Comparison of ENCODE assay signal across 13 cellular contexts in genomic region chr20:642398-643174, GRCh38. TPM values are rescaled to one million over a fixed set of nuclear protein-coding genes. Genes with fewer than 3 reads are reported as not detected.
DNase-seq lines count a peak whose midpoint lies in the region; ATAC-seq and TF ChIP-seq lines count a peak whose summit lies in the region.
"Had no signal": no experiment of that assay in that cellular context is flagged by ENCODE, and none has a peak within 500 bp of the region (broad histone marks: within the 10 kb centered on the region; RNA-seq: fewer than 3 reads in every experiment).

No MANE protein-coding gene starts in this region.

- TF ChIP-seq POLR2A in breast epithelium (IDR thresholded peaks at IDR 0.05) (no peak), erythroblast (IDR thresholded peaks at IDR 0.05; ENCODE audit: low read length) (no peak)

- in situ Hi-C loops in mammary epithelial cell (cut with MboI; ENCODE audit: low sequenced_read_pairs in 2 of 2), result no loop called here

- no peaks in the 10 kb centered on the region for H3K4me1 ChIP-seq in breast epithelium
- H3K4me1 ChIP-seq in mammary epithelial cell (ENCODE audit: insufficient read depth, low read length), result no peaks in the 10 kb centered on the region

- H3K9me3 ChIP-seq in breast epithelium (peaks cover 0 to under 1% of the 10 kb centered on the region in 2 donors), mammary epithelial cell (replicated peaks; ENCODE audit: insufficient read depth, low read length) (no peaks in the 10 kb centered on the region)

- intact Hi-C loops in breast epithelium (cut with DNase I; ENCODE audit: low total_unique reads), result loop anchor here (10.0 kb wide), 1 partner anchor 78 kb away; no protein-coding TSS in a partner anchor
- intact Hi-C loops in mammary epithelial cell (cut with micrococcal nuclease), result no loop called here

- CTCF ChIA-PET in mammary epithelial cell (lab: Charles Lee; ENCODE audit: low non-redundant PET), result no interaction called here

- no peaks in the 10 kb centered on the region for H3K36me3 Mint-ChIP-seq in natural killer cell treated with Interleukin-12 subunit alpha and Interleukin-12 subunit beta and Interleukin-15 and Interleukin-18, amount 100 ng/mL, for 72 hours
- H3K36me3 Mint-ChIP-seq: memory B cell had no signal

- peaks cover 5% of the 10 kb centered on the region for H3K79me2 ChIP-seq in mammary epithelial cell (ENCODE audit: insufficient read depth, low read length)

- H3K27me3 ChIP-seq in breast epithelium, result no peaks in the 10 kb centered on the region
- H3K27me3 ChIP-seq in mammary epithelial cell (ENCODE audit: insufficient read depth, low read length), result peaks cover 4% of the 10 kb centered on the region

- no peak overlapping the region for H3K4me3 Mint-ChIP-seq in natural killer cell treated with Interleukin-12 subunit alpha and Interleukin-12 subunit beta and Interleukin-15 and Interleukin-18, amount 100 ng/mL, for 72 hours
- H3K4me3 Mint-ChIP-seq: activated CD8-positive, alpha-beta memory T cell treated with anti-CD3 and anti-CD28 coated beads, Interleukin-2, amount 10 ng/mL, durations not matched to agents 7 days and 5 days; CD4-positive, alpha-beta T cell; dendritic cell treated with granulocyte-macrophage colony-stimulating factor and Interleukin-4, amounts not matched to agents 40 ng/mL and 50 ng/mL, for 4 days; memory B cell had no signal

- no TSS peak for BruUV-seq in mammary epithelial cell (replicated peaks; lab: Mats Ljungman, UMichigan)

- H3K4me3 ChIP-seq in breast epithelium (peak overlapping the region; percentile 31 to 63 (median 47)), mammary epithelial cell (replicated peaks in 1 of 3; ENCODE audit: insufficient read depth in 1 of 3, low read depth in 2 of 3, low read length in 3 of 3) (no peak overlapping the region)

- no peak overlapping the region for H2AFZ ChIP-seq in mammary epithelial cell (ENCODE audit: low read depth, low read length)

- DNase-seq in breast epithelium (ENCODE audit: low spot score in 2 of 2) (no peak), mammary epithelial cell (no peak), erythroblast (lab: John Stamatoyannopoulos, UW) (peak; percentile 22 to 28), GDM1 (lab: John Stamatoyannopoulos, UW) (no peak)
- peak; percentile 58 for DNase-seq in natural killer cell treated with Interleukin-12 subunit alpha and Interleukin-12 subunit beta and Interleukin-15 and Interleukin-18, amount 100 ng/mL, for 72 hours (ENCODE audit: low spot score)
- no peak for DNase-seq in activated CD4-positive, alpha-beta T cell treated with anti-CD3 and anti-CD28 coated beads, Interleukin-2, amount 50 U/mL, for 4 hours
- DNase-seq: activated CD8-positive, alpha-beta memory T cell treated with anti-CD3 and anti-CD28 coated beads, Interleukin-2, amount 10 ng/mL, durations not matched to agents 7 days and 5 days; CD4-positive, alpha-beta T cell; SHP77 had no signal

- no peaks in the 10 kb centered on the region for H4K20me1 ChIP-seq in mammary epithelial cell (ENCODE audit: insufficient read depth, low read length)

- H3K9me3 Mint-ChIP-seq in natural killer cell treated with Interleukin-12 subunit alpha and Interleukin-12 subunit beta and Interleukin-15 and Interleukin-18, amount 100 ng/mL, for 72 hours, result no peaks in the 10 kb centered on the region
- H3K9me3 Mint-ChIP-seq: CD4-positive, alpha-beta T cell; dendritic cell treated with granulocyte-macrophage colony-stimulating factor and Interleukin-4, amounts not matched to agents 40 ng/mL and 50 ng/mL, for 4 days; memory B cell had no signal

- 62% methylated on average over 8 of the region's 57 CpGs for WGBS in mammary epithelial cell (ENCODE audit: low coverage, missing lambda C conversion rate)

- no peak overlapping the region for H3K27ac Mint-ChIP-seq in natural killer cell treated with Interleukin-12 subunit alpha and Interleukin-12 subunit beta and Interleukin-15 and Interleukin-18, amount 100 ng/mL, for 72 hours
- H3K27ac Mint-ChIP-seq: activated CD8-positive, alpha-beta memory T cell treated with anti-CD3 and anti-CD28 coated beads, Interleukin-2, amount 10 ng/mL, durations not matched to agents 7 days and 5 days; CD4-positive, alpha-beta T cell; dendritic cell treated with granulocyte-macrophage colony-stimulating factor and Interleukin-4, amounts not matched to agents 40 ng/mL and 50 ng/mL, for 4 days; memory B cell had no signal

- H3K27ac ChIP-seq in breast epithelium (peak overlapping the region in 1 of 2 donors; percentile 48), mammary epithelial cell (ENCODE audit: insufficient read depth, low read depth, low read length) (no peak overlapping the region)

- H3K36me3 ChIP-seq in breast epithelium, result no peaks in the 10 kb centered on the region
- H3K36me3 ChIP-seq in mammary epithelial cell (ENCODE audit: insufficient read depth, low read length), result peaks cover 8% of the 10 kb centered on the region

- peaks cover 0 to 5% of the 10 kb centered on the region in 2 donors for H3K4me1 Mint-ChIP-seq in natural killer cell treated with Interleukin-12 subunit alpha and Interleukin-12 subunit beta and Interleukin-15 and Interleukin-18, amount 100 ng/mL, for 72 hours (ENCODE audit: low read depth in 2 of 2)

- H3K9ac ChIP-seq in mammary epithelial cell (ENCODE audit: insufficient read depth, low read length), result no peak overlapping the region

- dilution Hi-C loops in mammary epithelial cell (cut with HindIII; ENCODE audit: low sequenced_read_pairs), result loop anchor here (10.0 kb wide), 1 partner anchor 148 kb away; no protein-coding TSS in a partner anchor

- no peak overlapping the region for H3K4me2 ChIP-seq in mammary epithelial cell (ENCODE audit: insufficient read depth, low read depth, low read length)

- H3K27me3 Mint-ChIP-seq in natural killer cell treated with Interleukin-12 subunit alpha and Interleukin-12 subunit beta and Interleukin-15 and Interleukin-18, amount 100 ng/mL, for 72 hours, result peaks cover 0 to under 1% of the 10 kb centered on the region in 2 donors

- peak in 1 of 2 donors; percentile 3 for ATAC-seq in natural killer cell treated with Interleukin-12 subunit alpha and Interleukin-12 subunit beta and Interleukin-15 and Interleukin-18, amount 100 ng/mL, for 72 hours
- no peak for ATAC-seq in GM21737 (IDR thresholded peaks at IDR 0.05; ENCODE audit: unreplicated experiment)
- no peak for ATAC-seq in HG02798 (IDR thresholded peaks at IDR 0.05; ENCODE audit: poor library complexity, unreplicated experiment)
- ATAC-seq: activated CD8-positive, alpha-beta memory T cell treated with anti-CD3 and anti-CD28 coated beads, Interleukin-2, amount 10 ng/mL, durations not matched to agents 7 days and 5 days had no signal

- TF ChIP-seq CTCF in breast epithelium (IDR thresholded peaks at IDR 0.05), result no peak
- no peak for TF ChIP-seq CTCF in mammary epithelial cell (conservative IDR thresholded peaks at IDR 0.05 in 1 of 2, IDR thresholded peaks at IDR 0.05 in 1 of 2; ENCODE audit: extremely low read depth in 1 of 2, insufficient read depth in 1 of 2, low read depth in 1 of 2, low read length in 2 of 2)

RNA-seq across cellular contexts. Expression of gene SRXN1, which starts 10.4 kb away (rescaled TPM):
- total RNA-seq in breast epithelium (10 to 100 TPM; 16.2 to 30.2 (median 21.1) TPM), mammary epithelial cell (10 to 100 TPM; 49.9 to 68.0 TPM)
- 47.4 TPM for polyA plus RNA-seq in mammary epithelial cell
- 39.1 TPM for polyA minus RNA-seq in mammary epithelial cell
- 10 to 100 TPM; 19.4 to 30.2 TPM for total RNA-seq in natural killer cell treated with Interleukin-12 subunit alpha and Interleukin-12 subunit beta and Interleukin-15 and Interleukin-18, amount 100 ng/mL, for 72 hours

RNA-seq across cellular contexts. Expression of gene TCF15, which starts 32.5 kb away (rescaled TPM):
- total RNA-seq in breast epithelium, result 1 to 10 TPM in 2 of 3 donors, under 1 TPM in 1; 0.44 to 2.6 (median 1.1) TPM
- not detected for total RNA-seq in mammary epithelial cell
- polyA plus RNA-seq in mammary epithelial cell, result not detected
- polyA minus RNA-seq in mammary epithelial cell, result not detected
- total RNA-seq in natural killer cell treated with Interleukin-12 subunit alpha and Interleukin-12 subunit beta and Interleukin-15 and Interleukin-18, amount 100 ng/mL, for 72 hours, result under 1 TPM in 1 of 2 donors, not detected in 1; 0.36 TPM
- total RNA-seq: activated CD8-positive, alpha-beta memory T cell treated with anti-CD3 and anti-CD28 coated beads, Interleukin-2, amount 10 ng/mL, durations not matched to agents 7 days and 5 days; CD4-positive, alpha-beta T cell had no signal

RNA-seq across cellular contexts. Expression of gene SCRT2, which starts 33.0 kb away (rescaled TPM):
- total RNA-seq in breast epithelium, result not detected
- total RNA-seq in mammary epithelial cell, result not detected
- not detected for polyA plus RNA-seq in mammary epithelial cell
- not detected for polyA minus RNA-seq in mammary epithelial cell
- total RNA-seq in natural killer cell treated with Interleukin-12 subunit alpha and Interleukin-12 subunit beta and Interleukin-15 and Interleukin-18, amount 100 ng/mL, for 72 hours, result not detected
- total RNA-seq: activated CD8-positive, alpha-beta memory T cell treated with anti-CD3 and anti-CD28 coated beads, Interleukin-2, amount 10 ng/mL, durations not matched to agents 7 days and 5 days; CD4-positive, alpha-beta T cell had no signal

Comparison
In these comparisons a context has a peak if more than half of its experiments do, and no peak if none do; other contexts are left out.
1. H3K4me3 ChIP-seq: peak in breast epithelium (3 of 3); none in mammary epithelial cell (0 of 3).
2. DNase-seq: peak in erythroblast (2 of 2) and natural killer cell treated with Interleukin-12 subunit alpha and Interleukin-12 subunit beta and Interleukin-15 and Interleukin-18, amount 100 ng/mL, for 72 hours (single experiment); none in breast epithelium (0 of 2), mammary epithelial cell (single experiment), GDM1 (single experiment) and activated CD4-positive, alpha-beta T cell treated with anti-CD3 and anti-CD28 coated beads, Interleukin-2, amount 50 U/mL, for 4 hours (0 of 2).